In the genomic region with DNA sequence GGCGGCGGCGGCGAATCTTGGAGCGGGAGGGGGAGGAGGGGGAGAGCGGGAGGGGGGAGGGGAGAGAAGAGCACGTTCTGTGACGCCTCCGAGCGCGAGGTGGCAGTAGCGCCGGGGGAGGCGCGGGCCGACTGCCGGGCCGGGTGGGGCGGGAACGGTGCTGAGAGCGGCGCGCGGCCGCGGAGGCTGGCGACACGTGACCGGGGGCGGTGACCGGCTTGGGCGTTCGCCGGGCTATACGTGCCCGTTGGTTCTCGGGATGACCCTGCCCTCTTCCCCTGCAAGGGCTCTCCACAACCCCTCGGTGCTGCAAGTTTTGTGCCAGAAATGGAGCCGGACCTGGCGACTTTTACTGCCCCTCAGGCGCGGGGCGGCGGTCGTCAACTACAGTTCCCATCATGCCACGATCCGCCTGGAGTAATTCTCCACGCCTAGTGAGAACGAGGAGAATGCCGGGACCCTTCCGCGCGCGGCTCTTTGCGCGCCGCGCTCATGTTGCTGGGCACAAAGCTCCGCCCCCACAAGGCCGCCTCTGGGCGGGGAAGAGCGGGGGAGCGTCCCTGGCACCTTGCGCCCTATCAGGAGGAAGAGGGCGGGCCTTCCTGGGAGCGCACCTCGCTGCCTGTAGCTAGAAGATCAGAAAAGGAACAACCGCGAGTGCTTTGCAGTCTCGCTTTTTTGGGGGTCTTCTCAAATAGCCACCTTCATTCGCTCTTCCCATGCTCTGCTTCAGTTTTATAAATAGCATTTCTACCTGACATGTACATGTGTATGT, we compare ENCODE assay signal across 1 cellular context.
TF ChIP-seq lines count a peak whose summit lies in the region.

Gene KPNA3, minus strand, starts transcription at position 133 of the 775 bp plus-strand sequence. CDS start 176 bp downstream, outside the sequence.

TF ChIP-seq in A549, 52 proteins besides CTCF, POLR2A, EP300 and RAD21 (continued from another document):
- TF ChIP-seq PBX3 (IDR thresholded peaks at IDR 0.05) (no peak), SMC3 (IDR thresholded peaks at IDR 0.05) (peak; percentile 45), HDAC2 (IDR thresholded peaks at IDR 0.05) (no peak), JUNB (IDR thresholded peaks at IDR 0.05) (no peak), FOSL2 (IDR thresholded peaks at IDR 0.05) (no peak), FOSL2 (CRISPR knock-in tag; IDR thresholded peaks at IDR 0.05) (no peak), JUN (IDR thresholded peaks at IDR 0.05) (peak in 1 of 2 experiments; percentile 77; a peak in 3 of 5 replicates), SREBF2 (IDR thresholded peaks at IDR 0.05) (no peak), NFE2L2 (conservative IDR thresholded peaks at IDR 0.05; ENCODE audit: low read length) (no peak), BHLHE40 (IDR thresholded peaks at IDR 0.05; ENCODE audit: low read depth, low read length) (peak; percentile 45; the same call in 1 of the 2 replicates), ZC3H11A (IDR thresholded peaks at IDR 0.05) (no peak), PHF8 (IDR thresholded peaks at IDR 0.05; ENCODE audit: borderline replicate concordance, low read depth) (peak; percentile 63)
- TF ChIP-seq, protein P1, sequence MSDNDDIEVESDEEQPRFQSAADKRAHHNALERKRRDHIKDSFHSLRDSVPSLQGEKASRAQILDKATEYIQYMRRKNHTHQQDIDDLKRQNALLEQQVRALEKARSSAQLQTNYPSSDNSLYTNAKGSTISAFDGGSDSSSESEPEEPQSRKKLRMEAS (IDR thresholded peaks at IDR 0.05): peak; percentile 65
